ENCODE assay signal across 8 cellular contexts in the genomic region with DNA sequence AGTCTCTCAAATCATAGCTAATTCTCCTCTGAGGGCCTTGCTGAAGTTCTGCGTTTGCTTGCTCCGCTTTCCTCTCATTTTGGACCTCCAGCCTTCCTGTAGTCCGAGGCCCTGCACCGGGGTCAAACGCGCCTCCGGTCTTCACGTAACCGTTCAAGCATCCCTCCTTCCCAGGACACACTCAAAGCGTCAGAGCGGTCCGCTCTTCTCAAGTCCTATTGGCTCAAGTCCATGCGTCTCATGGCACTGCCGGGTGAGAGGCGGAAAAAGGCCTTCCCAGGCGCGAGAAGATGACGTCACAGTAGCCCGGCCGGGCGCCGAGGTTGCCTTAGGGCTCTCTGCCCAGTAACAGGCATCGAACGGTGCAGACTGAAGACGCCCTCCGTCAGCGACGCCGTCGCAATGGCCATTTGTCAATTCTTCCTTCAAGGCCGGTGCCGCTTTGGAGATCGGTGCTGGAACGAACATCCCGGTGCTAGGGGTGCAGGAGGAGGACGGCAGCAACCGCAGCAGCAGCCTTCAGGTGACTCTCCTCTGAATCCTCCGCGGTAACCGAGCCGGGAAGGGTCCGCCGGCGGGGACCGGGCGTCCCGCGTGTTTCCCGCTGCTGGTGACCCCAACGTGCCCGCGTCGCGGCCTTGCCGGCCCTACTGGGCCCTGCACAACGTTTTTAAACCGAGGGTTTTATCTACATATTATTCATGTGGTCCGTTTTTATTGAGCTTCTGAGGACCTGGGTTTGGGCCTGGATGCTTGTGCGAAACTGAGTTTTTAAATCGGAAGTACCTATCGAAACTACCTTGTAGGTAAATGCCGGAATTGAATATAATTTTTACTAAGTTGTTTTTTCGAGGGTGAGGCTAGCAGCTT. TPM values are rescaled to one million over a fixed set of nuclear protein-coding genes. Genes with fewer than 3 reads are reported as not detected.
DNase-seq lines count a peak whose midpoint lies in the region; ATAC-seq and TF ChIP-seq lines count a peak whose summit lies in the region.

A gene with protein sequence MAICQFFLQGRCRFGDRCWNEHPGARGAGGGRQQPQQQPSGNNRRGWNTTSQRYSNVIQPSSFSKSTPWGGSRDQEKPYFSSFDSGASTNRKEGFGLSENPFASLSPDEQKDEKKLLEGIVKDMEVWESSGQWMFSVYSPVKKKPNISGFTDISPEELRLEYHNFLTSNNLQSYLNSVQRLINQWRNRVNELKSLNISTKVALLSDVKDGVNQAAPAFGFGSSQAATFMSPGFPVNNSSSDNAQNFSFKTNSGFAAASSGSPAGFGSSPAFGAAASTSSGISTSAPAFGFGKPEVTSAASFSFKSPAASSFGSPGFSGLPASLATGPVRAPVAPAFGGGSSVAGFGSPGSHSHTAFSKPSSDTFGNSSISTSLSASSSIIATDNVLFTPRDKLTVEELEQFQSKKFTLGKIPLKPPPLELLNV (plus strand): TSS at position 365 of the 870 bp plus-strand sequence. CDS start 38 bp downstream, at position 403.

- TF ChIP-seq POLR2A in uterus (IDR thresholded peaks at IDR 0.05): peak; percentile 44 to 56

- DNase-seq in NCI-H1930 (lab: John Stamatoyannopoulos, UW): peak; percentile 96 to 97
- DNase-seq in T-helper 2 cell treated with Interferon-gamma antibody and Interleukin-4, amounts not matched to agents 5 μg/mL and 100 μg/mL, for 36 hours (ENCODE audit: low spot score): peak; percentile 98
- peak; percentile 90 to 98 for DNase-seq in ascending aorta (ENCODE audit: low spot score in 2 of 2)
- peak; percentile 95 to 97 (median 97) for DNase-seq in right cardiac atrium
- peak; percentile 99 for DNase-seq in pulmonary artery endothelial cell (ENCODE audit: low read depth, low spot score)
- peak; percentile 91 to 95 for DNase-seq in uterus

- peak within 1 kb of the TSS; percentile 98 for H3K27ac Mint-ChIP-seq in T-helper 2 cell treated with Interferon-gamma antibody and Interleukin-4, amounts not matched to agents 5 μg/mL and 100 μg/mL, for 36 hours

- H3K4me1 Mint-ChIP-seq in T-helper 2 cell treated with Interferon-gamma antibody and Interleukin-4, amounts not matched to agents 5 μg/mL and 100 μg/mL, for 36 hours (ENCODE audit: low read depth): peaks cover 29% of the 10 kb centered on the region

- H3K4me3 Mint-ChIP-seq in T-helper 2 cell treated with Interferon-gamma antibody and Interleukin-4, amounts not matched to agents 5 μg/mL and 100 μg/mL, for 36 hours: peak within 1 kb of the TSS; percentile 91

- H3K36me3 Mint-ChIP-seq in T-helper 2 cell treated with Interferon-gamma antibody and Interleukin-4, amounts not matched to agents 5 μg/mL and 100 μg/mL, for 36 hours (ENCODE audit: low read depth): peaks cover 13% of the 10 kb centered on the region

- H3K27me3 ChIP-seq in ascending aorta (no peaks in the 10 kb centered on the region), right cardiac atrium (ENCODE audit: control insufficient read depth, insufficient read depth) (no peaks in the 10 kb centered on the region), uterus (no peaks in the 10 kb centered on the region)

- peaks cover 7 to 10% of the 10 kb centered on the region in 2 donors for H3K36me3 ChIP-seq in ascending aorta
- H3K36me3 ChIP-seq in uterus: no peaks in the 10 kb centered on the region

- TF ChIP-seq CTCF in ascending aorta (IDR thresholded peaks at IDR 0.05) (peak in 1 of 3 experiments; percentile 13), uterus (IDR thresholded peaks at IDR 0.05) (peak in 1 of 4 experiments; percentile 12)

- ATAC-seq in GM18502 (IDR thresholded peaks at IDR 0.05; ENCODE audit: poor library complexity, unreplicated experiment) (peak; percentile 96), HG02970 (IDR thresholded peaks at IDR 0.05; ENCODE audit: low FRiP score, unreplicated experiment) (peak; percentile 97), right cardiac atrium (peak; percentile 97 to 98)

- intact Hi-C loops in ascending aorta (cut with DNase I) (loop anchor here (1.0 to 10.0 kb wide), 6 partner anchors 65 to 1755 kb away; a partner anchor contains a TSS), right cardiac atrium (cut with DNase I) (loop anchor here in 3 of 4 donors (5.0 to 10.0 kb wide), 2 partner anchors 75 to 83 kb away; a partner anchor contains a TSS), uterus (cut with DNase I; ENCODE audit: low total_unique reads) (no loop called here)

- H3K27ac ChIP-seq in ascending aorta (peak within 1 kb of the TSS; percentile 90 to 96), right cardiac atrium (ENCODE audit: low read length) (peak within 1 kb of the TSS; percentile 99), uterus (peak within 1 kb of the TSS; percentile 89)

- H3K9me3 Mint-ChIP-seq in T-helper 2 cell treated with Interferon-gamma antibody and Interleukin-4, amounts not matched to agents 5 μg/mL and 100 μg/mL, for 36 hours: no peaks in the 10 kb centered on the region

- H3K4me3 ChIP-seq in ascending aorta (peak within 1 kb of the TSS; percentile 63 to 93), right cardiac atrium (ENCODE audit: low read length) (peak within 1 kb of the TSS; percentile 87), uterus (peak within 1 kb of the TSS; percentile 70 to 71)

- WGBS in right cardiac atrium: under 1% methylated on average over 63 of the region's 63 CpGs

- H3K4me1 ChIP-seq in ascending aorta: peaks cover 3 to 15% of the 10 kb centered on the region in 2 donors
- peaks cover 2% of the 10 kb centered on the region for H3K4me1 ChIP-seq in right cardiac atrium (ENCODE audit: control insufficient read depth, insufficient read depth, low read length)
- no peaks in the 10 kb centered on the region for H3K4me1 ChIP-seq in uterus

- peaks cover 15% of the 10 kb centered on the region for H3K27me3 Mint-ChIP-seq in T-helper 2 cell treated with Interferon-gamma antibody and Interleukin-4, amounts not matched to agents 5 μg/mL and 100 μg/mL, for 36 hours (ENCODE audit: low read depth)

- H3K9me3 ChIP-seq in ascending aorta (no peaks in the 10 kb centered on the region), right cardiac atrium (ENCODE audit: control insufficient read depth, low read length) (no peaks in the 10 kb centered on the region), uterus (no peaks in the 10 kb centered on the region)

RNA-seq across cellular contexts. Expression of the gene that starts here (rescaled TPM):
- 16.7 TPM for total RNA-seq in ascending aorta
- total RNA-seq in right cardiac atrium: 10 to 100 TPM; 19.4 to 24.7 (median 21.1) TPM
- 22.1 TPM for polyA plus RNA-seq in right cardiac atrium
- total RNA-seq in pulmonary artery endothelial cell: 36.9 and 46.6 TPM in 2 replicates
- total RNA-seq in uterus: 10 to 100 TPM; 20.6 to 58.3 (median 36.1) TPM

Comparison
In these comparisons a context has a peak if more than half of its experiments do, and no peak if none do; other contexts are left out.
1. Peak in every context shown above with its lines: DNase-seq, ATAC-seq, H3K4me3 ChIP-seq and H3K27ac ChIP-seq.